Comparison of ENCODE assay signal across 1 cellular context in genomic region chr7:44823266-44823781, GRCh38.
TF ChIP-seq lines count a peak whose summit lies in the region.

No MANE protein-coding gene starts in this region.

TF ChIP-seq in H1, 55 proteins besides CTCF, POLR2A, EP300 and RAD21:
- TF ChIP-seq POLR2AphosphoS5 (IDR thresholded peaks at IDR 0.05; ENCODE audit: low read depth, low read length) (peak; percentile 49; the same call in 1 of the 2 replicates), GABPA (IDR thresholded peaks at IDR 0.05; ENCODE audit: borderline replicate concordance, insufficient read depth, low read length) (no peak), TEAD4 (IDR thresholded peaks at IDR 0.05; ENCODE audit: low read depth, low read length) (0 out of 2 replicates have a peak, but pooled peaks have one; percentile 29)
